ENCODE assay signal across 28 cellular contexts in the genomic region with DNA sequence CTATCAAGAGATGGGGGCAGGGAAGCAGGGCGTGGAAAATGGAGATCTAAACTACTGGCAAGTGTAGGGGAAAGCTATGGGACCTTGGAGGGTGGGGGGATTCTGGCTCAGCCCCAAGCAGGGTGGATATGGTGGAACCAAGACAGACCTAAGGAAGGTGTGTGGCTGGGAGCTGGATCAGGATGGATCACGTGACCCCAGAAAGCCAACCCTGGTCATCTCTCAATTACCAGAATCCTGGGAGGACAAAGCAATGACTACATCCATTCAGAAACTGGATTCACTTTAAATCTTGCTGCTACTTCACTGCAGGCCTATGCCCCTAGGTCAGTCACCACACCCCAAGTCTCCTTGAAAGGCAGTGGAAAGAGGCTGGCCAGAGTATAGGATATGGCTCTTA.
"Had no signal": no experiment of that assay in that cellular context is flagged by ENCODE, and none has a peak within 500 bp of the region (broad histone marks: within the 10 kb centered on the region; RNA-seq: fewer than 3 reads in every experiment).

No MANE protein-coding gene starts in this region.

- H3K27ac Mint-ChIP-seq: natural killer cell; nephron; progenitor cell of endocrine pancreas; stimulated activated effector memory CD8-positive, alpha-beta T cell treated with anti-CD3 and anti-CD28 coated beads, Interleukin-12 subunit alpha, Interleukin-12 subunit beta, amount 100 ng/mL, for 72 hours; stimulated activated naive B cell treated with anti-CD40 and anti-IgM and Interleukin-4, amounts not matched to agents 10 μg/mL and 1 μg/mL and 100 μg/mL, for 72 hours; stimulated activated naive CD8-positive, alpha-beta T cell treated with anti-CD3 and anti-CD28 coated beads, Interleukin-15, Interleukin-2, amounts not matched to agents 100 ng/mL and 50 ng/mL, for 24 hours had no signal

- FAIRE-seq: small intestine, urothelium cell line had no signal

- H3K9me3 ChIP-seq: ovary, psoas muscle, right lobe of liver, sigmoid colon, stomach, thoracic aorta, thyroid gland, tibial nerve, upper lobe of left lung, vagina had no signal

- H3K36me3 Mint-ChIP-seq: natural killer cell; stimulated activated effector memory CD8-positive, alpha-beta T cell treated with anti-CD3 and anti-CD28 coated beads, Interleukin-12 subunit alpha, Interleukin-12 subunit beta, amount 100 ng/mL, for 72 hours had no signal

- H3K9me3 Mint-ChIP-seq: natural killer cell; nephron; stimulated activated effector memory CD8-positive, alpha-beta T cell treated with anti-CD3 and anti-CD28 coated beads, Interleukin-12 subunit alpha, Interleukin-12 subunit beta, amount 100 ng/mL, for 72 hours; stimulated activated naive B cell treated with anti-CD40 and anti-IgM and Interleukin-4, amounts not matched to agents 10 μg/mL and 1 μg/mL and 100 μg/mL, for 72 hours; stimulated activated naive CD8-positive, alpha-beta T cell treated with anti-CD3 and anti-CD28 coated beads, Interleukin-15, Interleukin-2, amounts not matched to agents 100 ng/mL and 50 ng/mL, for 24 hours had no signal

- H3K4me3 ChIP-seq: ovary, psoas muscle, right lobe of liver, sigmoid colon, stomach, thoracic aorta, thyroid gland, tibial nerve, upper lobe of left lung, vagina had no signal

- H3K27ac ChIP-seq: ovary, parathyroid adenoma, psoas muscle, right lobe of liver, sigmoid colon, stomach, thoracic aorta, thyroid gland, tibial nerve, upper lobe of left lung, vagina had no signal

- ATAC-seq: natural killer cell; psoas muscle; right cardiac atrium; right lobe of liver; stimulated activated effector memory CD8-positive, alpha-beta T cell treated with anti-CD3 and anti-CD28 coated beads, Interleukin-12 subunit alpha, Interleukin-12 subunit beta, amount 100 ng/mL, for 72 hours; stimulated activated naive B cell treated with anti-CD40 and anti-IgM and Interleukin-4, amounts not matched to agents 10 μg/mL and 1 μg/mL and 100 μg/mL, for 72 hours had no signal

- H3K4me1 ChIP-seq: parathyroid adenoma, right lobe of liver, sigmoid colon, stomach, tibial nerve, upper lobe of left lung, vagina had no signal

- H3K4me1 Mint-ChIP-seq: natural killer cell; stimulated activated effector memory CD8-positive, alpha-beta T cell treated with anti-CD3 and anti-CD28 coated beads, Interleukin-12 subunit alpha, Interleukin-12 subunit beta, amount 100 ng/mL, for 72 hours had no signal

- H3K4me3 Mint-ChIP-seq: natural killer cell; nephron; stimulated activated effector memory CD8-positive, alpha-beta T cell treated with anti-CD3 and anti-CD28 coated beads, Interleukin-12 subunit alpha, Interleukin-12 subunit beta, amount 100 ng/mL, for 72 hours; stimulated activated naive B cell treated with anti-CD40 and anti-IgM and Interleukin-4, amounts not matched to agents 10 μg/mL and 1 μg/mL and 100 μg/mL, for 72 hours; stimulated activated naive CD8-positive, alpha-beta T cell treated with anti-CD3 and anti-CD28 coated beads, Interleukin-15, Interleukin-2, amounts not matched to agents 100 ng/mL and 50 ng/mL, for 24 hours had no signal

- DNase-seq: natural killer cell; occipital lobe; ovary; posterior cingulate gyrus; psoas muscle; right cardiac atrium; right lobe of liver; sigmoid colon; small intestine; stimulated activated CD4-positive, alpha-beta T cell treated with anti-CD3 and anti-CD28 coated beads, Interleukin-15, amount 100 ng/mL, for 24 hours; stimulated activated CD4-positive, alpha-beta T cell treated with anti-CD3 and anti-CD28 coated beads, Interleukin-2, amount 100 ng/mL, for 24 hours; stimulated activated CD4-positive, alpha-beta T cell treated with anti-CD3 and anti-CD28 coated beads, Interleukin-2, amount 100 ng/mL, for 48 hours; stimulated activated CD4-positive, alpha-beta T cell treated with anti-CD3 and anti-CD28 coated beads, Interleukin-4, amount 100 ng/mL, for 24 hours; stimulated activated naive B cell treated with anti-CD40 and anti-IgM and Interleukin-4, amounts not matched to agents 10 μg/mL and 1 μg/mL and 100 μg/mL, for 72 hours; stimulated activated naive CD4-positive, alpha-beta T cell treated with Interleukin-2 at 50 U/mL for 16 hours; thyroid gland; trophoblast cell; upper lobe of left lung had no signal

- H3K9ac ChIP-seq: parathyroid adenoma had no signal

- H3K79me2 ChIP-seq: parathyroid adenoma had no signal

- H3K27me3 ChIP-seq: ovary, right lobe of liver, sigmoid colon, stomach, thyroid gland, tibial nerve, upper lobe of left lung, vagina had no signal

- H3K27me3 Mint-ChIP-seq: stimulated activated naive B cell treated with anti-CD40 and anti-IgM and Interleukin-4, amounts not matched to agents 10 μg/mL and 1 μg/mL and 100 μg/mL, for 72 hours; stimulated activated naive CD8-positive, alpha-beta T cell treated with anti-CD3 and anti-CD28 coated beads, Interleukin-15, Interleukin-2, amounts not matched to agents 100 ng/mL and 50 ng/mL, for 24 hours had no signal

- H3K36me3 ChIP-seq: ovary, thoracic aorta, upper lobe of left lung, vagina had no signal

- H2AFZ ChIP-seq: parathyroid adenoma had no signal
